15 cellular contexts compared by ENCODE assay signal in genomic region chrX:149528381-149528780, GRCh38. TPM values are rescaled to one million over a fixed set of nuclear protein-coding genes. Genes with fewer than 3 reads are reported as not detected.
DNase-seq lines count a peak whose midpoint lies in the region; ATAC-seq and TF ChIP-seq lines count a peak whose summit lies in the region.
"Had no signal": no experiment of that assay in that cellular context is flagged by ENCODE, and none has a peak within 500 bp of the region (broad histone marks: within the 10 kb centered on the region; RNA-seq: fewer than 3 reads in every experiment).

No MANE protein-coding gene starts in this region.

- no peaks in the 10 kb centered on the region for H3K36me3 Mint-ChIP-seq in natural killer cell
- H3K36me3 Mint-ChIP-seq in natural killer cell treated with Interleukin-12 subunit alpha and Interleukin-12 subunit beta and Interleukin-15 and Interleukin-18, amount 100 ng/mL, for 72 hours = peaks cover 4% of the 10 kb centered on the region
- peaks cover 15% of the 10 kb centered on the region for H3K36me3 Mint-ChIP-seq in activated T-helper 17 cell treated with anti-CD3 and anti-CD28 coated beads, Interleukin-2, amount 50 U/mL, for 72 hours (ENCODE audit: low read depth)
- peaks cover 26% of the 10 kb centered on the region for H3K36me3 Mint-ChIP-seq in dendritic cell treated with granulocyte-macrophage colony-stimulating factor and Interleukin-4, amounts not matched to agents 40 ng/mL and 50 ng/mL, for 4 days (ENCODE audit: low read depth)
- no peaks in the 10 kb centered on the region for H3K36me3 Mint-ChIP-seq in type B pancreatic cell

- no peak for DNase-seq in natural killer cell
- DNase-seq in natural killer cell treated with Interleukin-12 subunit alpha and Interleukin-12 subunit beta and Interleukin-15 and Interleukin-18, amount 100 ng/mL, for 72 hours (ENCODE audit: low spot score) = no peak
- no peak for DNase-seq in type B pancreatic cell (ENCODE audit: extremely low spot score, unreplicated experiment)
- no peak for DNase-seq in midbrain (lab: John Stamatoyannopoulos, UW)
- no peak for DNase-seq in posterior cingulate gyrus
- no peak for DNase-seq in NCI-H748 treated with DMSO at 0.1 percent for 48 hours (lab: John Stamatoyannopoulos, UW)
- DNase-seq: C1 segment of cervical spinal cord; CD4-positive, alpha-beta T cell; DMS79; HCEC 1CT had no signal

- H3K4me1 Mint-ChIP-seq in natural killer cell (peaks cover 11 to 29% of the 10 kb centered on the region in 2 donors), type B pancreatic cell (ENCODE audit: unreplicated experiment) (peaks cover 4% of the 10 kb centered on the region)
- H3K4me1 Mint-ChIP-seq in natural killer cell treated with Interleukin-12 subunit alpha and Interleukin-12 subunit beta and Interleukin-15 and Interleukin-18, amount 100 ng/mL, for 72 hours (ENCODE audit: low read depth in 2 of 2) = peaks cover 9 to 15% of the 10 kb centered on the region in 2 donors
- peaks cover 5% of the 10 kb centered on the region for H3K4me1 Mint-ChIP-seq in activated T-helper 17 cell treated with anti-CD3 and anti-CD28 coated beads, Interleukin-2, amount 50 U/mL, for 72 hours
- H3K4me1 Mint-ChIP-seq in dendritic cell treated with granulocyte-macrophage colony-stimulating factor and Interleukin-4, amounts not matched to agents 40 ng/mL and 50 ng/mL, for 4 days (ENCODE audit: low read depth) = peaks cover 35% of the 10 kb centered on the region

- TF ChIP-seq CTCF in natural killer cell (IDR thresholded peaks at IDR 0.05) (no peak), type B pancreatic cell (conservative IDR thresholded peaks at IDR 0.05) (no peak)

- intact Hi-C loops in natural killer cell (cut with micrococcal nuclease) (no loop called here), posterior cingulate gyrus (cut with DNase I) (no loop called here)
- intact Hi-C loops in dendritic cell treated with granulocyte-macrophage colony-stimulating factor and Interleukin-4, amounts not matched to agents 40 ng/mL and 50 ng/mL, for 4 days (cut with micrococcal nuclease) = no loop called here

- H3K27me3 Mint-ChIP-seq in natural killer cell (ENCODE audit: low read depth in 2 of 2) (no peaks in the 10 kb centered on the region), type B pancreatic cell (no peaks in the 10 kb centered on the region)
- H3K27me3 Mint-ChIP-seq in natural killer cell treated with Interleukin-12 subunit alpha and Interleukin-12 subunit beta and Interleukin-15 and Interleukin-18, amount 100 ng/mL, for 72 hours = peaks cover 0 to 6% of the 10 kb centered on the region in 2 donors
- H3K27me3 Mint-ChIP-seq in activated T-helper 17 cell treated with anti-CD3 and anti-CD28 coated beads, Interleukin-2, amount 50 U/mL, for 72 hours = no peaks in the 10 kb centered on the region
- no peaks in the 10 kb centered on the region for H3K27me3 Mint-ChIP-seq in dendritic cell treated with granulocyte-macrophage colony-stimulating factor and Interleukin-4, amounts not matched to agents 40 ng/mL and 50 ng/mL, for 4 days
- H3K27me3 Mint-ChIP-seq: B cell; CD4-positive, alpha-beta T cell had no signal

- no peak for ATAC-seq in natural killer cell
- ATAC-seq in natural killer cell treated with Interleukin-12 subunit alpha and Interleukin-12 subunit beta and Interleukin-15 and Interleukin-18, amount 100 ng/mL, for 72 hours = no peak
- no peak for ATAC-seq in activated T-helper 17 cell treated with anti-CD3 and anti-CD28 coated beads, Interleukin-2, amount 50 U/mL, for 72 hours (replicated peaks)

- H3K27ac Mint-ChIP-seq in natural killer cell (peak overlapping the region; percentile 52 to 64), type B pancreatic cell (peak overlapping the region; percentile 83)
- H3K27ac Mint-ChIP-seq in natural killer cell treated with Interleukin-12 subunit alpha and Interleukin-12 subunit beta and Interleukin-15 and Interleukin-18, amount 100 ng/mL, for 72 hours = peak overlapping the region in 1 of 2 donors; percentile 12
- peak overlapping the region; percentile 70 for H3K27ac Mint-ChIP-seq in activated T-helper 17 cell treated with anti-CD3 and anti-CD28 coated beads, Interleukin-2, amount 50 U/mL, for 72 hours
- H3K27ac Mint-ChIP-seq in dendritic cell treated with granulocyte-macrophage colony-stimulating factor and Interleukin-4, amounts not matched to agents 40 ng/mL and 50 ng/mL, for 4 days = peak overlapping the region; percentile 78

- no peaks in the 10 kb centered on the region for H3K9me3 Mint-ChIP-seq in natural killer cell
- no peaks in the 10 kb centered on the region for H3K9me3 Mint-ChIP-seq in natural killer cell treated with Interleukin-12 subunit alpha and Interleukin-12 subunit beta and Interleukin-15 and Interleukin-18, amount 100 ng/mL, for 72 hours
- no peaks in the 10 kb centered on the region for H3K9me3 Mint-ChIP-seq in activated T-helper 17 cell treated with anti-CD3 and anti-CD28 coated beads, Interleukin-2, amount 50 U/mL, for 72 hours
- no peaks in the 10 kb centered on the region for H3K9me3 Mint-ChIP-seq in dendritic cell treated with granulocyte-macrophage colony-stimulating factor and Interleukin-4, amounts not matched to agents 40 ng/mL and 50 ng/mL, for 4 days
- H3K9me3 Mint-ChIP-seq in type B pancreatic cell = no peaks in the 10 kb centered on the region
- H3K9me3 Mint-ChIP-seq: CD4-positive, alpha-beta T cell had no signal

- H3K4me3 Mint-ChIP-seq in natural killer cell = no peak overlapping the region
- no peak overlapping the region for H3K4me3 Mint-ChIP-seq in natural killer cell treated with Interleukin-12 subunit alpha and Interleukin-12 subunit beta and Interleukin-15 and Interleukin-18, amount 100 ng/mL, for 72 hours
- no peak overlapping the region for H3K4me3 Mint-ChIP-seq in activated T-helper 17 cell treated with anti-CD3 and anti-CD28 coated beads, Interleukin-2, amount 50 U/mL, for 72 hours
- no peak overlapping the region for H3K4me3 Mint-ChIP-seq in dendritic cell treated with granulocyte-macrophage colony-stimulating factor and Interleukin-4, amounts not matched to agents 40 ng/mL and 50 ng/mL, for 4 days
- no peak overlapping the region for H3K4me3 Mint-ChIP-seq in type B pancreatic cell

RNA-seq across cellular contexts. Expression of gene EOLA1, which starts 12.4 kb away (rescaled TPM):
- total RNA-seq in natural killer cell (10 to 100 TPM; 26.4 to 37.6 (median 36.7) TPM), type B pancreatic cell (ENCODE audit: low replicate concordance) (20.7 and 30.5 TPM in 2 replicates)
- total RNA-seq in natural killer cell treated with Interleukin-12 subunit alpha and Interleukin-12 subunit beta and Interleukin-15 and Interleukin-18, amount 100 ng/mL, for 72 hours = 10 to 100 TPM; 32.1 to 35.0 TPM
- 10 to 100 TPM; 42.7 to 53.2 TPM for total RNA-seq in activated T-helper 17 cell treated with anti-CD3 and anti-CD28 coated beads, Interleukin-2, amount 50 U/mL, for 72 hours

RNA-seq across cellular contexts. Expression of gene HSFX3, which starts 21.3 kb away (rescaled TPM):
- total RNA-seq in natural killer cell = not detected
- total RNA-seq in natural killer cell treated with Interleukin-12 subunit alpha and Interleukin-12 subunit beta and Interleukin-15 and Interleukin-18, amount 100 ng/mL, for 72 hours = not detected
- total RNA-seq in activated T-helper 17 cell treated with anti-CD3 and anti-CD28 coated beads, Interleukin-2, amount 50 U/mL, for 72 hours = not detected
- total RNA-seq in type B pancreatic cell (ENCODE audit: low replicate concordance) = not detected in 2 replicates
- total RNA-seq: B cell; CD4-positive, alpha-beta T cell; G401; H4 had no signal

RNA-seq across cellular contexts. Expression of gene IDS, which starts 23.3 kb away (rescaled TPM):
- total RNA-seq in natural killer cell = 100 to 1,000 TPM; 286 to 344 (median 317) TPM
- total RNA-seq in natural killer cell treated with Interleukin-12 subunit alpha and Interleukin-12 subunit beta and Interleukin-15 and Interleukin-18, amount 100 ng/mL, for 72 hours = 100 to 1,000 TPM in 1 of 2 donors, 10 to 100 TPM in 1; 96.0 to 129 TPM
- total RNA-seq in activated T-helper 17 cell treated with anti-CD3 and anti-CD28 coated beads, Interleukin-2, amount 50 U/mL, for 72 hours = 100 to 1,000 TPM in 1 of 2 donors, 10 to 100 TPM in 1; 91.4 to 127 TPM
- 46.8 and 173 TPM in 2 replicates for total RNA-seq in type B pancreatic cell (ENCODE audit: low replicate concordance)

RNA-seq across cellular contexts. Expression of gene MAGEA9B, which starts 58.9 kb away (rescaled TPM):
- total RNA-seq in natural killer cell = not detected
- total RNA-seq in natural killer cell treated with Interleukin-12 subunit alpha and Interleukin-12 subunit beta and Interleukin-15 and Interleukin-18, amount 100 ng/mL, for 72 hours = not detected
- not detected for total RNA-seq in activated T-helper 17 cell treated with anti-CD3 and anti-CD28 coated beads, Interleukin-2, amount 50 U/mL, for 72 hours
- total RNA-seq in type B pancreatic cell (ENCODE audit: low replicate concordance) = not detected in 2 replicates
- total RNA-seq: B cell; CD4-positive, alpha-beta T cell; G401; H4 had no signal
